In genomic region chr5:117286813-117287212, GRCh38 we compare ENCODE assay signal across 20 cellular contexts.
"Had no signal": no experiment of that assay in that cellular context is flagged by ENCODE, and none has a peak within 500 bp of the region (broad histone marks: within the 10 kb centered on the region; RNA-seq: fewer than 3 reads in every experiment).

No MANE protein-coding gene starts in this region.

- H3K4me3 ChIP-seq: coronary artery, dorsolateral prefrontal cortex, esophagus muscularis mucosa, gastroesophageal sphincter, hepatocyte, left ventricle myocardium inferior, lower lobe of right lung had no signal

- ATAC-seq: foreskin keratinocyte, gastroesophageal sphincter, left colon, left lobe of liver, lower lobe of right lung had no signal

- H3K27ac ChIP-seq: coronary artery, dorsolateral prefrontal cortex, esophagus muscularis mucosa, foreskin keratinocyte, gastroesophageal sphincter, hepatocyte, left ventricle myocardium inferior, lower lobe of right lung had no signal

- H3K9me3 ChIP-seq: esophagus muscularis mucosa, gastroesophageal sphincter, left ventricle myocardium inferior, lower lobe of right lung had no signal

- H3K79me2 ChIP-seq: hepatocyte had no signal

- H3K4me1 ChIP-seq: esophagus muscularis mucosa, foreskin keratinocyte, gastroesophageal sphincter, left ventricle myocardium inferior, lower lobe of right lung had no signal

- DNase-seq: dermis blood vessel endothelial cell; dorsolateral prefrontal cortex; effector CD4-positive, alpha-beta T cell; effector memory CD4-positive, alpha-beta T cell; foreskin keratinocyte; hypothalamus; immature natural killer cell; islet precursor cell; kidney; kidney glomerular epithelial cell; left colon; left ventricle myocardium inferior; lower lobe of right lung; mesenchymal stem cell; midbrain had no signal

- H3K27me3 ChIP-seq: dorsolateral prefrontal cortex, esophagus muscularis mucosa, foreskin keratinocyte, gastroesophageal sphincter, hepatocyte had no signal

- H3K36me3 ChIP-seq: esophagus muscularis mucosa, gastroesophageal sphincter, left ventricle myocardium inferior, lower lobe of right lung had no signal

- H3K4me2 ChIP-seq: hepatocyte had no signal
